ENCODE assay signal across 19 cellular contexts in genomic region chr14:99202516-99202915, GRCh38.
DNase-seq lines count a peak whose midpoint lies in the region; ATAC-seq, FAIRE-seq and TF ChIP-seq lines count a peak whose summit lies in the region.
"Had no signal": no experiment of that assay in that cellular context is flagged by ENCODE, and none has a peak within 500 bp of the region (broad histone marks: within the 10 kb centered on the region; RNA-seq: fewer than 3 reads in every experiment).

No MANE protein-coding gene starts in this region.

- no peak for ATAC-seq in stimulated activated naive CD8-positive, alpha-beta T cell treated with anti-CD3 and anti-CD28 coated beads, Interleukin-15, Interleukin-2, amounts not matched to agents 100 U/mL and 50 U/mL, for 24 hours
- ATAC-seq in WTC11 (no peak; the same call in 1 of the 2 replicates), HG02852 (IDR thresholded peaks at IDR 0.05; ENCODE audit: unreplicated experiment) (no peak)
- ATAC-seq in effector memory CD8-positive, alpha-beta T cell (replicated peaks): no peak
- ATAC-seq: heart right ventricle had no signal

- H3K27ac Mint-ChIP-seq in stimulated activated naive CD8-positive, alpha-beta T cell treated with anti-CD3 and anti-CD28 coated beads, Interleukin-15, Interleukin-2, amounts not matched to agents 100 ng/mL and 50 ng/mL, for 24 hours: peak overlapping the region; percentile 98
- H3K27ac Mint-ChIP-seq in WTC11: peak overlapping the region; percentile 86
- peak overlapping the region; percentile 93 to 99 for H3K27ac Mint-ChIP-seq in effector memory CD8-positive, alpha-beta T cell
- H3K27ac Mint-ChIP-seq: B cell had no signal

- peaks cover 34% of the 10 kb centered on the region for H3K36me3 Mint-ChIP-seq in stimulated activated naive CD8-positive, alpha-beta T cell treated with anti-CD3 and anti-CD28 coated beads, Interleukin-15, Interleukin-2, amounts not matched to agents 100 ng/mL and 50 ng/mL, for 24 hours (ENCODE audit: low read depth)
- H3K36me3 Mint-ChIP-seq in WTC11: no peaks in the 10 kb centered on the region
- peaks cover 93% of the 10 kb centered on the region for H3K36me3 Mint-ChIP-seq in effector memory CD8-positive, alpha-beta T cell (ENCODE audit: insufficient read depth)

- H3K9me3 Mint-ChIP-seq in stimulated activated naive CD8-positive, alpha-beta T cell treated with anti-CD3 and anti-CD28 coated beads, Interleukin-15, Interleukin-2, amounts not matched to agents 100 ng/mL and 50 ng/mL, for 24 hours: no peaks in the 10 kb centered on the region
- no peaks in the 10 kb centered on the region for H3K9me3 Mint-ChIP-seq in WTC11
- H3K9me3 Mint-ChIP-seq in effector memory CD8-positive, alpha-beta T cell: no peaks in the 10 kb centered on the region

- peaks cover 99% of the 10 kb centered on the region for H3K4me1 Mint-ChIP-seq in stimulated activated naive CD8-positive, alpha-beta T cell treated with anti-CD3 and anti-CD28 coated beads, Interleukin-15, Interleukin-2, amounts not matched to agents 100 ng/mL and 50 ng/mL, for 24 hours (ENCODE audit: low read depth)
- H3K4me1 Mint-ChIP-seq in WTC11: peaks cover 40% of the 10 kb centered on the region
- peaks cover 88% of the 10 kb centered on the region in 2 donors for H3K4me1 Mint-ChIP-seq in effector memory CD8-positive, alpha-beta T cell (ENCODE audit: low read depth in 2 of 2)
- H3K4me1 Mint-ChIP-seq: B cell had no signal

- peak overlapping the region; percentile 57 for H3K4me3 Mint-ChIP-seq in stimulated activated naive CD8-positive, alpha-beta T cell treated with anti-CD3 and anti-CD28 coated beads, Interleukin-15, Interleukin-2, amounts not matched to agents 100 ng/mL and 50 ng/mL, for 24 hours
- H3K4me3 Mint-ChIP-seq in WTC11: no peak overlapping the region
- peak overlapping the region; percentile 79 to 82 for H3K4me3 Mint-ChIP-seq in effector memory CD8-positive, alpha-beta T cell
- H3K4me3 Mint-ChIP-seq: B cell had no signal

- CTCF ChIA-PET in WTC11 (lab: Charles Lee): interaction anchor here (0.6 to 2.2 kb wide), 9 partner anchors 14 to 164 kb away, joined by 3 to 9 read pairs (median 3); no protein-coding TSS in a partner anchor

- no peak for TF ChIP-seq CTCF in WTC11 (IDR thresholded peaks at IDR 0.05)

- no peaks in the 10 kb centered on the region for H3K27me3 Mint-ChIP-seq in stimulated activated naive CD8-positive, alpha-beta T cell treated with anti-CD3 and anti-CD28 coated beads, Interleukin-15, Interleukin-2, amounts not matched to agents 100 ng/mL and 50 ng/mL, for 24 hours
- no peaks in the 10 kb centered on the region for H3K27me3 Mint-ChIP-seq in WTC11 (ENCODE audit: low read depth)
- no peaks in the 10 kb centered on the region for H3K27me3 Mint-ChIP-seq in effector memory CD8-positive, alpha-beta T cell
- H3K27me3 Mint-ChIP-seq: B cell had no signal

- FAIRE-seq in urothelium cell line (lab: Jason Lieb, UNC): no peak
- FAIRE-seq: GM12891 had no signal

- POLR2A ChIA-PET in WTC11 (lab: Charles Lee): no interaction called here

- no peak for DNase-seq in stimulated activated naive CD8-positive, alpha-beta T cell treated with anti-CD3 and anti-CD28 coated beads, Interleukin-15, Interleukin-2, amounts not matched to agents 100 U/mL and 50 U/mL, for 24 hours
- DNase-seq in WTC11 (ENCODE audit: low spot score): no peak
- no peak for DNase-seq in effector memory CD8-positive, alpha-beta T cell
- DNase-seq in GM03348 (ENCODE audit: low spot score): no peak
- no peak for DNase-seq in urothelium cell line (ENCODE audit: low spot score)
- DNase-seq: activated CD4-positive, CD25-positive, alpha-beta regulatory T cell treated with anti-CD3 and anti-CD28 coated beads, Interleukin-2, amount 50 U/mL, for 72 hours; aorta; cerebellar nuclear complex; GF-D8; heart right ventricle; KG1; NCI-H2081; SIG-M5; stimulated activated CD4-positive, alpha-beta T cell treated with anti-CD3 and anti-CD28 coated beads, Interleukin-1b, Interleukin-23, amount 100 ng/mL, for 48 hours; T1000 had no signal

TF ChIP-seq in WTC11, 78 proteins besides CTCF, POLR2A, EP300 and RAD21:
- TF ChIP-seq, protein P1, sequence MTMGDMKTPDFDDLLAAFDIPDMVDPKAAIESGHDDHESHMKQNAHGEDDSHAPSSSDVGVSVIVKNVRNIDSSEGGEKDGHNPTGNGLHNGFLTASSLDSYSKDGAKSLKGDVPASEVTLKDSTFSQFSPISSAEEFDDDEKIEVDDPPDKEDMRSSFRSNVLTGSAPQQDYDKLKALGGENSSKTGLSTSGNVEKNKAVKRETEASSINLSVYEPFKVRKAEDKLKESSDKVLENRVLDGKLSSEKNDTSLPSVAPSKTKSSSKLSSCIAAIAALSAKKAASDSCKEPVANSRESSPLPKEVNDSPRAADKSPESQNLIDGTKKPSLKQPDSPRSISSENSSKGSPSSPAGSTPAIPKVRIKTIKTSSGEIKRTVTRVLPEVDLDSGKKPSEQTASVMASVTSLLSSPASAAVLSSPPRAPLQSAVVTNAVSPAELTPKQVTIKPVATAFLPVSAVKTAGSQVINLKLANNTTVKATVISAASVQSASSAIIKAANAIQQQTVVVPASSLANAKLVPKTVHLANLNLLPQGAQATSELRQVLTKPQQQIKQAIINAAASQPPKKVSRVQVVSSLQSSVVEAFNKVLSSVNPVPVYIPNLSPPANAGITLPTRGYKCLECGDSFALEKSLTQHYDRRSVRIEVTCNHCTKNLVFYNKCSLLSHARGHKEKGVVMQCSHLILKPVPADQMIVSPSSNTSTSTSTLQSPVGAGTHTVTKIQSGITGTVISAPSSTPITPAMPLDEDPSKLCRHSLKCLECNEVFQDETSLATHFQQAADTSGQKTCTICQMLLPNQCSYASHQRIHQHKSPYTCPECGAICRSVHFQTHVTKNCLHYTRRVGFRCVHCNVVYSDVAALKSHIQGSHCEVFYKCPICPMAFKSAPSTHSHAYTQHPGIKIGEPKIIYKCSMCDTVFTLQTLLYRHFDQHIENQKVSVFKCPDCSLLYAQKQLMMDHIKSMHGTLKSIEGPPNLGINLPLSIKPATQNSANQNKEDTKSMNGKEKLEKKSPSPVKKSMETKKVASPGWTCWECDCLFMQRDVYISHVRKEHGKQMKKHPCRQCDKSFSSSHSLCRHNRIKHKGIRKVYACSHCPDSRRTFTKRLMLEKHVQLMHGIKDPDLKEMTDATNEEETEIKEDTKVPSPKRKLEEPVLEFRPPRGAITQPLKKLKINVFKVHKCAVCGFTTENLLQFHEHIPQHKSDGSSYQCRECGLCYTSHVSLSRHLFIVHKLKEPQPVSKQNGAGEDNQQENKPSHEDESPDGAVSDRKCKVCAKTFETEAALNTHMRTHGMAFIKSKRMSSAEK (CRISPR knock-in tag; IDR thresholded peaks at IDR 0.05; ENCODE audit: borderline replicate concordance): no peak
- no peak for TF ChIP-seq ZNF423 (CRISPR knock-in tag; IDR thresholded peaks at IDR 0.05)
- TF ChIP-seq, protein P2, sequence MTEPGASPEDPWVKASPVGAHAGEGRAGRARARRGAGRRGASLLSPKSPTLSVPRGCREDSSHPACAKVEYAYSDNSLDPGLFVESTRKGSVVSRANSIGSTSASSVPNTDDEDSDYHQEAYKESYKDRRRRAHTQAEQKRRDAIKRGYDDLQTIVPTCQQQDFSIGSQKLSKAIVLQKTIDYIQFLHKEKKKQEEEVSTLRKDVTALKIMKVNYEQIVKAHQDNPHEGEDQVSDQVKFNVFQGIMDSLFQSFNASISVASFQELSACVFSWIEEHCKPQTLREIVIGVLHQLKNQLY (CRISPR knock-in tag; IDR thresholded peaks at IDR 0.05): no peak
